9 cellular contexts compared by ENCODE assay signal in the genomic region with DNA sequence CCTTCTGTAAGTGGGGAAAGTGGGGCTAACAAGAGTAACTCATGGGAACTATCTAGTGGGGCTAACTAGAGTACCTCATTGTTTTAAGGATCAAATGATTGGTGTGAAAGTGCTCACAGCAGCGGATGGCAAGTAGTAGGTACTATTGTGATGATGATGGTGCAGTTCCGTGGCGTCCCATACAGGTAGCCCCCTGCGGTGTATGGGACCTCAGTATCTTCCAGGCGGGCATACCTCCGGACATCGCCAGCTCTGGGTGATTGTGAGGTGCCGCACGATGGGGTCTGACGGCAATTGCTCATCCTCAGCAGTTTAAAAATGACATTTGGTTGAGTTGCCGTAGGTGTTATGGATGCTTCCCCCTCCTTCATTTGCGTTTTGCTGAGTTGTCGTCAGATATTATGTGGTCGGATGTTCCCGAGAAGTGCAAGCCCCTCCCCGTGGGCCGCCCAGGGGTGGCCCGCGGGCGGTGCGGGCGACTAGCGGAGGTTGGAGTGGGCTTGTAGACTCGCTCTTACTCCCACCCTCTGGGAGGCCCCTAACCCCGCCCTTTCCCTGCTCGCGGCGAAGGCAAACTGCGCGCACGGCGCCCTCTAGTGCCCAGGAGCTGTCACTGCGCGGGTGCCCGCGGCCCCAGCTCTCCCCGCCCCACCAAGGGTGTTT. TPM values are rescaled to one million over a fixed set of nuclear protein-coding genes. Genes with fewer than 3 reads are reported as not detected.
DNase-seq lines count a peak whose midpoint lies in the region; ATAC-seq and TF ChIP-seq lines count a peak whose summit lies in the region.
"Had no signal": no experiment of that assay in that cellular context is flagged by ENCODE, and none has a peak within 500 bp of the region (broad histone marks: within the 10 kb centered on the region; RNA-seq: fewer than 3 reads in every experiment).

No MANE protein-coding gene starts in this region.

- peak; percentile 66 for TF ChIP-seq CTCF in endothelial cell (IDR thresholded peaks at IDR 0.05; ENCODE audit: unreplicated experiment)

- DNase-seq in Ammon's horn (ENCODE audit: low spot score) (peak; percentile 40), NCI-H748 (lab: John Stamatoyannopoulos, UW; ENCODE audit: unreplicated experiment) (peak; percentile 77), endothelial cell (ENCODE audit: low spot score) (peak; percentile 79)
- DNase-seq in activated CD8-positive, alpha-beta memory T cell treated with anti-CD3 and anti-CD28 coated beads for 4 hours (ENCODE audit: low read depth in 2 of 2), result peak; percentile 62 to 66
- DNase-seq in stimulated activated CD8-positive, alpha-beta memory T cell treated with anti-CD3 and anti-CD28 coated beads, Interleukin-4, amount 100 ng/mL, for 4 hours (ENCODE audit: low read depth in 2 of 2, low spot score in 1 of 2), result peak; percentile 62 to 71

- H3K9me3 Mint-ChIP-seq in endothelial cell (ENCODE audit: unreplicated experiment), result no peaks in the 10 kb centered on the region

- ATAC-seq in GM19025 (IDR thresholded peaks at IDR 0.05; ENCODE audit: low read depth, unreplicated experiment) (peak; percentile 91), HG03175 (IDR thresholded peaks at IDR 0.05; ENCODE audit: unreplicated experiment) (peak; percentile 99)

- H3K27ac ChIP-seq in muscle layer of colon (ENCODE audit: low read depth, low read length), result no peak overlapping the region

- no peak overlapping the region for H3K9ac ChIP-seq in muscle layer of colon (ENCODE audit: low read length)

- no peaks in the 10 kb centered on the region for H3K36me3 ChIP-seq in muscle layer of colon (ENCODE audit: insufficient read depth, low read length)

- H3K4me1 Mint-ChIP-seq in endothelial cell (ENCODE audit: unreplicated experiment), result no peaks in the 10 kb centered on the region

- peaks cover 2% of the 10 kb centered on the region for H3K27me3 Mint-ChIP-seq in endothelial cell (ENCODE audit: unreplicated experiment)

- no peaks in the 10 kb centered on the region for H3K36me3 Mint-ChIP-seq in endothelial cell (ENCODE audit: low read depth, unreplicated experiment)

- peaks cover 4 to 29% of the 10 kb centered on the region in 2 donors for H3K27me3 ChIP-seq in muscle layer of colon (ENCODE audit: control insufficient read depth in 1 of 2, insufficient read depth in 2 of 2, low read length in 2 of 2)

- peak overlapping the region; percentile 45 to 47 for H3K4me3 ChIP-seq in muscle layer of colon (ENCODE audit: low read depth in 1 of 2, low read length in 2 of 2)

- H3K9me3 ChIP-seq in muscle layer of colon (ENCODE audit: low read length), result no peaks in the 10 kb centered on the region

- peak overlapping the region; percentile 91 for H3K4me3 Mint-ChIP-seq in endothelial cell (ENCODE audit: unreplicated experiment)

- H3K27ac Mint-ChIP-seq in endothelial cell (ENCODE audit: unreplicated experiment), result no peak overlapping the region

- H3K4me1 ChIP-seq in muscle layer of colon (ENCODE audit: insufficient read depth, low read length), result no peaks in the 10 kb centered on the region

RNA-seq across cellular contexts. Expression of gene GPR101, which starts 18.3 kb away (rescaled TPM):
- total RNA-seq in endothelial cell (ENCODE audit: unreplicated experiment), result not detected
- total RNA-seq: T-helper 1 cell treated with Interleukin-12 subunit alpha and Interleukin-12 subunit beta and Interleukin-4 antibody, amounts not matched to agents 30 ng/mL and 1 ng/mL, for 36 hours had no signal
